1 cellular context compared by ENCODE assay signal in the genomic region with DNA sequence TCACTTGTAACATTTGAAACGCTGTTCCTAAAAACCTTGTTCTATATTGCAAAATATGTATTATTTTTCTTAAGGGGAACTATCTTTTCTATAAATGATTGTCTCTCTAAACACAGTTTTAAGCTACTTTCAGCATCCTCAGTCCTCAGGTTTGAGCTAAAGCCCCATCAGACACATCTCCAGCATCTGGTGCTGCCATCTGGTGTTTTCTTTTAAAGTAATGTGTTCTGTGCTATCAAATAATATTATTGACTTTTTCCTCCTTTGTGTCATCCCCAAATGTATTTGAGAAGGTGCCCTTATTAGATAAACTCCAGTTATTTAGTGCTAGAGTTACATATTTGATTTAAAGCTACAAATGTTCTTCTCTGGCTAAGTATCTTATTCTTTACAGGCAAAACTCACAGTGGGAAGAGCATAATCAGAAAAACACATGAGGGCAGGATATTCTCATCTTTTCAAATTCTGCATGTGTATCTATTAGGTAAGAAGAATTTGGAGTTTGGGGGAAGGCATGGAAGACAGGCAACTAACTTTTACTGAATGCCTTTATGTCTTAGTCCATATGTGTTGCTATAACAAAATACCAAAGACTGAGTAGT.
TF ChIP-seq lines count a peak whose summit lies in the region.

No MANE protein-coding gene starts in this region.

TF ChIP-seq in GM23338, 12 proteins besides CTCF, POLR2A, EP300 and RAD21 (continued from another document):
- TF ChIP-seq REST (IDR thresholded peaks at IDR 0.05; ENCODE audit: unreplicated experiment) (no peak), POLR2AphosphoS5 (IDR thresholded peaks at IDR 0.05; ENCODE audit: low read depth) (no peak), EZH2 (IDR thresholded peaks at IDR 0.05; ENCODE audit: low read depth, unreplicated experiment) (no peak), ZNF331 (CRISPR knock-in tag; IDR thresholded peaks at IDR 0.05; ENCODE audit: low read depth) (no peak), CREB1 (CRISPR knock-in tag; IDR thresholded peaks at IDR 0.05; ENCODE audit: low read depth) (no peak), ETS1 (IDR thresholded peaks at IDR 0.05) (no peak)
